In the genomic region with DNA sequence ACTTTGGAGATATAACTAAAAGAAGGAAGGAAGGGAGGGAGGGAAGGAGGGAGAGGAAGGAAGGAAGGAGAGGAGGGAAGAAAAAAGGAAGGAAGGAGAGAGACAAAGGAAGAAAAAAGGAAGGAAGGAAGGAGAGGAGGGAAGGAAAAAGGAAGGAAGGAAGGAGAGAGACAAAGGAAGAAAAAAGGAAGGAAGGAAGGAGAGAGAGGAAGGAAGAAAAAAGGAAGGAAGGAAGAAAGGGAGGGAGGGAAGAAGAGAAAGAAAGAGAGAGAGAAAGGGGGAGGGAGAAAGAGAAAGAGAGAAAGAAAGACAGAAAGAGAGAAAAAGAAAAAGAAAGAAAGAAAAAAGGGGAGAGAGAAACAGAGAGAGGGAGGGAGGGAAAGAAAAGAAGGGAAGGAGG, we compare ENCODE assay signal across 6 cellular contexts.
"Had no signal": no experiment of that assay in that cellular context is flagged by ENCODE, and none has a peak within 500 bp of the region (broad histone marks: within the 10 kb centered on the region; RNA-seq: fewer than 3 reads in every experiment).

No MANE protein-coding gene starts in this region.

- H3K4me3 Mint-ChIP-seq: IgD-negative memory B cell had no signal

- H2AFZ ChIP-seq: GM23248 had no signal

- H3K36me3 Mint-ChIP-seq: IgD-negative memory B cell had no signal

- H3K4me1 Mint-ChIP-seq: IgD-negative memory B cell had no signal

- H3K27me3 Mint-ChIP-seq: IgD-negative memory B cell had no signal

- H3K4me3 ChIP-seq: GM23248, HAP-1 had no signal

- H3K9ac ChIP-seq: GM23248 had no signal

- H3K9me3 ChIP-seq: HAP-1 had no signal

- H3K4me1 ChIP-seq: HAP-1 had no signal

- DNase-seq: GM23248, GOT3, KG1 had no signal

- ATAC-seq: HCT116 had no signal

- H3K27ac Mint-ChIP-seq: IgD-negative memory B cell had no signal

- H3K36me3 ChIP-seq: HAP-1 had no signal

- H3K27ac ChIP-seq: GM23248 had no signal
